Comparison of ENCODE assay signal across 10 cellular contexts in the genomic region with DNA sequence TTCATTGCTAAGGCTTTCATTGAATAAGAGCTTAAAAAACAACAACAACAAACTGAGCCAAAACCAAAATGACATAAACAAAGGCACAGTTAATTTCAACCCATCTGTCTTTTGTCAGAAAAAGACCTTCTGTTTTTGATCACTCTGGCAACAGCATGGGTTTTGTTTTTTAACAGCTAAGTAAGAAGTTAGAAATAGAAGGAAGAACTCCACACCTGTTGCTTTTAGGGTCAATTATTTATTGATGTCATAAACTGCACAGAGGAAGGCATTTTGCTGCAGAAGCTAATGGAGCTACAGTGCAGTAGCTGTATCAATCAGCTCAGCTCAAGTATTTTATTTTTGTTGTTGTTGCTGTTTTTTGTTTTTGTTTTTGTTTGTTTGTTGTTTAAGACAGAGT. TPM values are rescaled to one million over a fixed set of nuclear protein-coding genes. Genes with fewer than 3 reads are reported as not detected.
"Had no signal": no experiment of that assay in that cellular context is flagged by ENCODE, and none has a peak within 500 bp of the region (broad histone marks: within the 10 kb centered on the region; RNA-seq: fewer than 3 reads in every experiment).

No MANE protein-coding gene starts in this region.

- H3K9me3 ChIP-seq: HAP-1 had no signal

- FAIRE-seq: H1, HTR-8/SVneo, K562 had no signal

- H3K4me3 ChIP-seq: GM23338, HAP-1, K562 had no signal

- DNase-seq: H7, IMR-90, KG1 had no signal

- H3K36me3 ChIP-seq: HAP-1 had no signal

- H2AFZ ChIP-seq: GM23338 had no signal

- H3K4me2 ChIP-seq: GM23338 had no signal

- ATAC-seq: GM23338, HCT116, K562 had no signal

- H3K4me1 ChIP-seq: HAP-1 had no signal

RNA-seq across cellular contexts. Expression of a gene that starts 16.3 kb away (rescaled TPM):
- total RNA-seq: GM23338, H1, H7, HT-29, IMR-90, K562 had no signal
- polyA plus RNA-seq: GM23338, H1, IMR-90, K562 had no signal
